Comparison of ENCODE assay signal across 27 cellular contexts in the genomic region with DNA sequence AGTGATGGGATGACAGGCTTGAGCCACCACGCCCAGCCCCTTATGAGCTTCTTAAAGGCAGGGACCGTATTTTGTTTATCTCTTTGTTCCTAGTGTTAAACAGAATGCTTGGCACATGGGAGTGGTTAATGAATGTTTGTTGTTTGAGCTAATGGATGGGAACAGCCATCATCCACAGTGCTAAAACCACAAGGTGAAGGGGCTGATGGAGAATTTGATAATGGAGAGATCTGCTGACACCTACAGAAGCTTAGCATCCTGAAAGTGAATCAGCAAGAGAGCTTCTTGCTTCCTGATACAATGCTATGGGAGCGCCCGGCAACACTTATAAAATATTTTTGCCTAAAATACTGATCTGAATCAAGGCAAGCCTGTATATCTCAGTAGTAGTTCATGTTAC. TPM values are rescaled to one million over a fixed set of nuclear protein-coding genes. Genes with fewer than 3 reads are reported as not detected.
DNase-seq lines count a peak whose midpoint lies in the region; ATAC-seq, FAIRE-seq and TF ChIP-seq lines count a peak whose summit lies in the region.
"Had no signal": no experiment of that assay in that cellular context is flagged by ENCODE, and none has a peak within 500 bp of the region (broad histone marks: within the 10 kb centered on the region; RNA-seq: fewer than 3 reads in every experiment).

No MANE protein-coding gene starts in this region.

- TF ChIP-seq EP300 in HepG2 (IDR thresholded peaks at IDR 0.05; ENCODE audit: low read depth in 2 of 2, low read length in 2 of 2) (no peak), HepG2 (CRISPR knock-in tag; IDR thresholded peaks at IDR 0.05; ENCODE audit: borderline replicate concordance) (no peak)

- in situ Hi-C loops in HepG2 (cut with HindIII; ENCODE audit: extremely low pct_ligation_motif_present, low pct_unique_long_range_greater_than_20kb) (no loop called here), GM13976 (cut with MboI; ENCODE audit: low sequenced_read_pairs, unreplicated experiment) (no loop called here)

- no peaks in the 10 kb centered on the region for H3K9me3 ChIP-seq in endothelial cell of umbilical vein (replicated peaks; ENCODE audit: control insufficient read depth, insufficient read depth, low read length)
- H3K9me3 ChIP-seq in HepG2 (ENCODE audit: low read length), result no peaks in the 10 kb centered on the region
- H3K9me3 ChIP-seq: A549; BE2C; BLaER1 treated with 17β-estradiol and CSF1 and Interleukin-3, amounts not matched to agents 10 nM and 100 nM had no signal

- POLR2A ChIA-PET in WTC11 (lab: Charles Lee), result no interaction called here
- POLR2A ChIA-PET in endothelial cell of umbilical vein (lab: Charles Lee), result no interaction called here
- POLR2A ChIA-PET in HepG2 (lab: Yijun Ruan, JAX), result interaction anchor here (0.6 to 0.8 kb wide), 2 partner anchors 21 to 22 kb away, joined by 3 to 5 read pairs; no protein-coding TSS in a partner anchor

- H3K4me2 ChIP-seq in endothelial cell of umbilical vein (ENCODE audit: insufficient read depth, low read length) (no peak overlapping the region), HepG2 (ENCODE audit: low read depth, low read length) (no peak overlapping the region)
- H3K4me2 ChIP-seq: A549; BLaER1 treated with 17β-estradiol and CSF1 and Interleukin-3, amounts not matched to agents 10 nM and 100 nM; GM23338 had no signal

- H3K36me3 Mint-ChIP-seq in WTC11, result no peaks in the 10 kb centered on the region
- H3K36me3 Mint-ChIP-seq in type B pancreatic cell, result no peaks in the 10 kb centered on the region
- H3K36me3 Mint-ChIP-seq: CD14-positive monocyte; CD4-positive, alpha-beta memory T cell had no signal

- TF ChIP-seq POLR2A in endothelial cell of umbilical vein (IDR thresholded peaks at IDR 0.05; ENCODE audit: low read depth, low read length) (no peak), HepG2 (IDR thresholded peaks at IDR 0.05; ENCODE audit: insufficient read depth in 1 of 2, low read depth in 2 of 2, low read length in 2 of 2) (no peak)

- DNase-seq in NCI-H748 (lab: John Stamatoyannopoulos, UW; ENCODE audit: unreplicated experiment), result peak; percentile 9
- no peak for DNase-seq in NCI-H748 treated with DMSO at 0.1 percent for 48 hours (lab: John Stamatoyannopoulos, UW)
- no peak for DNase-seq in WTC11 (ENCODE audit: low spot score)
- DNase-seq in endothelial cell of umbilical vein (ENCODE audit: low read depth, low spot score), result no peak
- DNase-seq in type B pancreatic cell (ENCODE audit: extremely low spot score, unreplicated experiment), result no peak
- no peak for DNase-seq in NOMO-1 treated with DMSO at 0.1 percent for 48 hours (lab: John Stamatoyannopoulos, UW; ENCODE audit: unreplicated experiment)
- no peak for DNase-seq in HepG2 (ENCODE audit: low spot score)
- DNase-seq in GM13976 (ENCODE audit: low spot score), result no peak
- DNase-seq: ACHN; AML-193; BE2C; CD4-positive, alpha-beta memory T cell; COR-L47; DMS153; DND-41; H9; HFFc6 had no signal

- H3K27ac Mint-ChIP-seq in WTC11 (peak overlapping the region; percentile 44; the same call in 1 of the 2 replicates), type B pancreatic cell (peak overlapping the region; percentile 5)
- H3K27ac Mint-ChIP-seq: CD4-positive, alpha-beta memory T cell; GM23338; HFFc6 had no signal

- H3K27ac ChIP-seq in endothelial cell of umbilical vein (ENCODE audit: insufficient read depth, low read depth, low read length) (no peak overlapping the region), HepG2 (ENCODE audit: extremely low read length, insufficient read depth, low read length) (no peak overlapping the region)
- H3K27ac ChIP-seq: 22Rv1; A549; BLaER1 treated with 17β-estradiol and CSF1 and Interleukin-3, amounts not matched to agents 10 nM and 100 nM had no signal

- H3K27me3 ChIP-seq in endothelial cell of umbilical vein (ENCODE audit: control insufficient read depth in 2 of 2, insufficient read depth in 2 of 2, low read length in 2 of 2) (peaks cover 0 to 4% of the 10 kb centered on the region in 2 experiments), HepG2 (ENCODE audit: control insufficient read depth in 1 of 2, insufficient read depth in 2 of 2, low read length in 2 of 2) (no peaks in the 10 kb centered on the region)
- H3K27me3 ChIP-seq: BE2C; BLaER1 treated with 17β-estradiol and CSF1 and Interleukin-3, amounts not matched to agents 10 nM and 100 nM had no signal

- H3K4me1 ChIP-seq in endothelial cell of umbilical vein (ENCODE audit: control insufficient read depth, extremely low read depth, insufficient read depth, low read length), result no peaks in the 10 kb centered on the region
- H3K4me1 ChIP-seq in HepG2 (ENCODE audit: insufficient read depth, low read length), result peaks cover 52% of the 10 kb centered on the region
- H3K4me1 ChIP-seq: BE2C; BLaER1 treated with 17β-estradiol and CSF1 and Interleukin-3, amounts not matched to agents 10 nM and 100 nM had no signal

- H2AFZ ChIP-seq in endothelial cell of umbilical vein (ENCODE audit: low read depth, low read length) (no peak overlapping the region), HepG2 (ENCODE audit: low read length) (no peak overlapping the region)
- H2AFZ ChIP-seq: GM23338 had no signal

- CTCF ChIA-PET in WTC11 (lab: Charles Lee), result no interaction called here
- CTCF ChIA-PET in endothelial cell of umbilical vein (lab: Charles Lee), result no interaction called here
- CTCF ChIA-PET in HepG2 (lab: Yijun Ruan, JAX; ENCODE audit: low intra/inter-chr PET ratio, low total read pairs), result no interaction called here

- H3K4me3 ChIP-seq in endothelial cell of umbilical vein (replicated peaks in 1 of 3; ENCODE audit: insufficient read depth in 1 of 3, low read depth in 1 of 3, low read length in 3 of 3) (no peak overlapping the region), HepG2 (replicated peaks in 1 of 3; ENCODE audit: insufficient read depth in 1 of 3, low read depth in 2 of 3, low read length in 3 of 3) (no peak overlapping the region)
- H3K4me3 ChIP-seq: A549; BLaER1 treated with 17β-estradiol and CSF1 and Interleukin-3, amounts not matched to agents 10 nM and 100 nM; GM23338 had no signal

- no peak overlapping the region for H3K4me3 Mint-ChIP-seq in WTC11
- H3K4me3 Mint-ChIP-seq in type B pancreatic cell, result no peak overlapping the region
- H3K4me3 Mint-ChIP-seq: CD4-positive, alpha-beta memory T cell; GM23338; H9; HFFc6 had no signal

- H3K9me1 ChIP-seq in endothelial cell of umbilical vein (replicated peaks; ENCODE audit: control insufficient read depth, extremely low read depth, insufficient read depth, low read length), result no peaks in the 10 kb centered on the region

- TF ChIP-seq CTCF in WTC11 (IDR thresholded peaks at IDR 0.05) (no peak), endothelial cell of umbilical vein (IDR thresholded peaks at IDR 0.05; ENCODE audit: extremely low read depth in 1 of 2, insufficient read depth in 1 of 2, low read depth in 1 of 2, low read length in 2 of 2) (no peak), type B pancreatic cell (conservative IDR thresholded peaks at IDR 0.05) (no peak), HepG2 (CRISPR knock-in tag; IDR thresholded peaks at IDR 0.05) (no peak), GM13976 (IDR thresholded peaks at IDR 0.05; ENCODE audit: borderline replicate concordance, control extremely low read depth, extremely low read depth, insufficient read depth, missing control alignments) (no peak)

- TF ChIP-seq RAD21 in HepG2 (CRISPR knock-in tag; IDR thresholded peaks at IDR 0.05), result no peak

- H3K27me3 Mint-ChIP-seq in WTC11 (ENCODE audit: low read depth) (no peaks in the 10 kb centered on the region), type B pancreatic cell (no peaks in the 10 kb centered on the region)

- ATAC-seq in WTC11 (no peak), HepG2 (no peak)
- ATAC-seq: A549, GM23338, HCT116 had no signal

- 71% methylated on average over 4 of the region's 4 CpGs for WGBS in HepG2 (ENCODE audit: low lambda C conversion rate)

- H3K36me3 ChIP-seq in endothelial cell of umbilical vein (ENCODE audit: control insufficient read depth in 2 of 2, extremely low read depth in 1 of 2, insufficient read depth in 2 of 2, low read length in 2 of 2) (no peaks in the 10 kb centered on the region), HepG2 (replicated peaks in 1 of 2; ENCODE audit: control insufficient read depth in 1 of 2, insufficient read depth in 2 of 2, low read length in 2 of 2) (no peaks in the 10 kb centered on the region)
- H3K36me3 ChIP-seq: BE2C; BLaER1 treated with 17β-estradiol and CSF1 and Interleukin-3, amounts not matched to agents 10 nM and 100 nM had no signal

- no peak overlapping the region for H3K9ac ChIP-seq in endothelial cell of umbilical vein (replicated peaks; ENCODE audit: extremely low read depth, insufficient read depth, low read length)
- no peak overlapping the region for H3K9ac ChIP-seq in HepG2 (ENCODE audit: insufficient read depth, low read depth, low read length)
- H3K9ac ChIP-seq: BLaER1 treated with 17β-estradiol and CSF1 and Interleukin-3, amounts not matched to agents 10 nM and 100 nM had no signal

- H3K4me1 Mint-ChIP-seq in WTC11 (peaks cover 19% of the 10 kb centered on the region), type B pancreatic cell (ENCODE audit: unreplicated experiment) (peaks cover 16% of the 10 kb centered on the region)
- H3K4me1 Mint-ChIP-seq: CD4-positive, alpha-beta memory T cell had no signal

- BruUV-seq in endothelial cell of umbilical vein (replicated peaks; lab: Mats Ljungman, UMichigan) (no TSS peak), HepG2 (replicated peaks; lab: Mats Ljungman, UMichigan) (no TSS peak)

- no peaks in the 10 kb centered on the region for H3K9me3 Mint-ChIP-seq in WTC11
- no peaks in the 10 kb centered on the region for H3K9me3 Mint-ChIP-seq in type B pancreatic cell
- H3K9me3 Mint-ChIP-seq: CD14-positive monocyte; CD4-positive, alpha-beta memory T cell; GM23338; H9 had no signal

- FAIRE-seq in endothelial cell of umbilical vein (lab: Jason Lieb, UNC) (peak; percentile 55), HepG2 (lab: Jason Lieb, UNC) (no peak)
- FAIRE-seq: A549, G401.6, GM12892, GM19239 had no signal

- no peaks in the 10 kb centered on the region for H4K20me1 ChIP-seq in endothelial cell of umbilical vein (replicated peaks; ENCODE audit: control insufficient read depth, extremely low read depth, insufficient read depth, low read length)
- no peaks in the 10 kb centered on the region for H4K20me1 ChIP-seq in HepG2 (ENCODE audit: insufficient read depth, low read length)
- H4K20me1 ChIP-seq: BLaER1 treated with 17β-estradiol and CSF1 and Interleukin-3, amounts not matched to agents 10 nM and 100 nM had no signal

- H3K79me2 ChIP-seq in endothelial cell of umbilical vein (ENCODE audit: control insufficient read depth, insufficient read depth, low read length), result no peaks in the 10 kb centered on the region
- no peaks in the 10 kb centered on the region for H3K79me2 ChIP-seq in HepG2 (ENCODE audit: insufficient read depth, low read length)

- dilution Hi-C loops in endothelial cell of umbilical vein (cut with MboI; ENCODE audit: extremely low pct_ligation_motif_present, low sequenced_read_pairs), result no loop called here

- intact Hi-C loops in endothelial cell of umbilical vein (cut with micrococcal nuclease), result no loop called here
- intact Hi-C loops in HepG2 (cut with micrococcal nuclease; ENCODE audit: unreplicated experiment), result no loop called here

RNA-seq across cellular contexts. Expression of a gene that starts 8.5 kb away (rescaled TPM):
- total RNA-seq in WTC11 (2021), result 265 to 281 TPM (median 278 TPM) in 3 replicates
- total RNA-seq in endothelial cell of umbilical vein, result 0.69 TPM in 1 of 2 replicates, not detected in the other
- 0.03 and 0.28 TPM in 2 replicates for polyA plus RNA-seq in endothelial cell of umbilical vein
- 0.03 TPM in 1 of 2 replicates, not detected in the other for polyA plus RNA-seq in endothelial cell of umbilical vein (2011; cell fraction: cytosol; rRNA removed)
- polyA plus RNA-seq in endothelial cell of umbilical vein (2011; cell fraction: nucleus; rRNA removed), result not detected in 2 replicates
- polyA plus RNA-seq in endothelial cell of umbilical vein (2012), result not detected in 2 replicates
- polyA minus RNA-seq in endothelial cell of umbilical vein, result not detected in 2 replicates
- not detected for polyA minus RNA-seq in endothelial cell of umbilical vein (2011; cell fraction: cytosol; rRNA and poly(A)+ RNA removed)
- polyA minus RNA-seq in endothelial cell of umbilical vein (2011; cell fraction: nucleus; rRNA and poly(A)+ RNA removed), result not detected in 2 replicates
- 190 and 544 TPM in 2 replicates for total RNA-seq in type B pancreatic cell (ENCODE audit: low replicate concordance)
- 0.70 and 0.95 TPM in 2 replicates for total RNA-seq in HepG2 (2016; rRNA removed; fragmentation: Illumina TruSeq; extraction: Trizol)
- 0.10 and 0.18 TPM in 2 replicates for total RNA-seq in HepG2 (2016; cell fraction: cytosol; rRNA removed; fragmentation: Illumina TruSeq; extraction: Trizol; ENCODE audit: low read depth)
- 0.51 and 1.0 TPM in 2 replicates for total RNA-seq in HepG2 (2016; cell fraction: insoluble cytoplasmic fraction; rRNA removed; fragmentation: Illumina TruSeq; extraction: Trizol)
- 0.17 and 0.31 TPM in 2 replicates for total RNA-seq in HepG2 (2016; cell fraction: membrane; rRNA removed; fragmentation: Illumina TruSeq; extraction: Trizol)
- 1.9 and 2.1 TPM in 2 replicates for total RNA-seq in HepG2 (2016; cell fraction: nucleus; rRNA removed; fragmentation: Illumina TruSeq; extraction: Trizol)
- 9.8 and 10.0 TPM in 2 replicates for polyA plus RNA-seq in HepG2 (2011; rRNA removed)
- 3.0 and 7.2 TPM in 2 replicates for polyA plus RNA-seq in HepG2 (2011; cell fraction: cytosol; rRNA removed)
- polyA plus RNA-seq in HepG2 (2011; cell fraction: nucleus; rRNA removed), result 4.1 and 7.8 TPM in 2 replicates
- 25.1 and 45.8 TPM in 2 replicates for polyA plus RNA-seq in HepG2 (2012)
- polyA plus RNA-seq in HepG2 (2016; cell fraction: cytosol; fragmentation: Illumina TruSeq; extraction: Trizol; ENCODE audit: low read depth), result 0.11 and 0.24 TPM in 2 replicates
- 0.56 and 1.3 TPM in 2 replicates for polyA plus RNA-seq in HepG2 (2016; cell fraction: insoluble cytoplasmic fraction; fragmentation: Illumina TruSeq; extraction: Trizol; ENCODE audit: low read depth)
- 0.18 and 0.21 TPM in 2 replicates for polyA plus RNA-seq in HepG2 (2016; cell fraction: membrane; fragmentation: Illumina TruSeq; extraction: Trizol; ENCODE audit: low read depth)
- 2.6 and 4.5 TPM in 2 replicates for polyA plus RNA-seq in HepG2 (2016; cell fraction: nucleus; fragmentation: Illumina TruSeq; extraction: Trizol; ENCODE audit: insufficient read depth, low read depth)
- 1.1 and 21.8 TPM in 2 replicates for polyA minus RNA-seq in HepG2 (2011; rRNA and poly(A)+ RNA removed; ENCODE audit: low replicate concordance)
- 16.0 and 28.9 TPM in 2 replicates for polyA minus RNA-seq in HepG2 (2011; cell fraction: cytosol; rRNA and poly(A)+ RNA removed)
- 5.7 and 10.7 TPM in 2 replicates for polyA minus RNA-seq in HepG2 (2011; cell fraction: nucleus; rRNA and poly(A)+ RNA removed)
- total RNA-seq: H4 had no signal

Comparison
In these comparisons a context has a peak if more than half of its experiments do, and no peak if none do; other contexts are left out.
1. RNA of a gene that starts 8.5 kb away (total RNA-seq): 265 to 281 TPM in WTC11 and 190 to 544 TPM in type B pancreatic cell; 0.10 to 2.1 TPM in HepG2 and 0.69 TPM in endothelial cell of umbilical vein; every median in the first group is over 10 times any median in the second.